12 cellular contexts compared by ENCODE assay signal in the genomic region with DNA sequence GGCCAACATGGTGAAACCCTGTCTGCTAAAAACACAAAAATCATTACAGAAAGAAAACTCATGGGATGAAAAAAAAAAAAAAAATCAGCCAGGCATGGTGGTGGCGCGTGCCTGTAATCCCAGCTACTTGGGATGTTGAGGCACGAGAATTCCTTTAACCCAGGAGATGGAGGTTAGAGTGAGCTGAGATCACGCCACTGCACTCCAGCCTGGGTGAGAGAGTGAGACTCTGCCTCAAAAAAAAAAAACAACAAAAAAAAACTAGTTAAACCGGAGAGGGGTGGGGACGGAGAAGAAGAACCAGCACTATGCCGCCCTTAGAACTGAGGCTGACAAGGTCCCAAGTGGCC. TPM values are rescaled to one million over a fixed set of nuclear protein-coding genes. Genes with fewer than 3 reads are reported as not detected.
A peak's percentile ranks its signal among the peaks of the same experiment; 100 is the strongest.
DNase-seq lines count a peak whose midpoint lies in the region; ATAC-seq, FAIRE-seq and TF ChIP-seq lines count a peak whose summit lies in the region.
"Had no signal": no experiment of that assay in that cellular context is flagged by ENCODE, and none has a peak within 500 bp of the region (broad histone marks: within the 10 kb centered on the region; RNA-seq: fewer than 3 reads in every experiment).

No MANE protein-coding gene starts in this region.

- no peak for TF ChIP-seq POLR2A in GM12892 (IDR thresholded peaks at IDR 0.05; ENCODE audit: low read depth, low read length)

- FAIRE-seq in GM12892 (lab: Jason Lieb, UNC): no peak
- FAIRE-seq: G401.6 had no signal

- H3K4me2 ChIP-seq in OCI-LY3 (ENCODE audit: low read length) (peak overlapping the region; percentile 94), smooth muscle cell (peak overlapping the region; percentile 26)

- H4K20me1 ChIP-seq in OCI-LY3 (ENCODE audit: insufficient read depth, low read length) (no peaks in the 10 kb centered on the region), smooth muscle cell (ENCODE audit: low read depth) (no peaks in the 10 kb centered on the region)

- H3K9ac ChIP-seq in OCI-LY3 (ENCODE audit: low read length) (peak overlapping the region; percentile 64), smooth muscle cell (ENCODE audit: low read depth) (no peak overlapping the region)

- H3K9me3 ChIP-seq in OCI-LY3 (ENCODE audit: insufficient read depth, low read length): no peaks in the 10 kb centered on the region
- no peaks in the 10 kb centered on the region for H3K9me3 ChIP-seq in smooth muscle cell (replicated peaks; ENCODE audit: low read depth)

- H3K4me3 ChIP-seq in OCI-LY3 (ENCODE audit: low read length): peak overlapping the region; percentile 80
- no peak overlapping the region for H3K4me3 ChIP-seq in smooth muscle cell

- peaks cover 18% of the 10 kb centered on the region for H3K27me3 Mint-ChIP-seq in activated CD4-positive, alpha-beta T cell treated with anti-CD3 and anti-CD28 coated beads, Interleukin-2, amount 10 ng/mL, durations not matched to agents 24 days and 14 days

- peaks cover 10% of the 10 kb centered on the region for H3K4me1 Mint-ChIP-seq in activated CD4-positive, alpha-beta T cell treated with anti-CD3 and anti-CD28 coated beads, Interleukin-2, amount 10 ng/mL, durations not matched to agents 24 days and 14 days

- H3K4me3 Mint-ChIP-seq in activated CD4-positive, alpha-beta T cell treated with anti-CD3 and anti-CD28 coated beads, Interleukin-2, amount 10 ng/mL, durations not matched to agents 24 days and 14 days: peak overlapping the region; percentile 72

- H3K36me3 ChIP-seq in OCI-LY3 (replicated peaks; ENCODE audit: low read depth, low read length) (no peaks in the 10 kb centered on the region), smooth muscle cell (ENCODE audit: low read depth) (no peaks in the 10 kb centered on the region)

- H3K27me3 ChIP-seq in OCI-LY3 (ENCODE audit: low read depth, low read length) (peaks cover 15% of the 10 kb centered on the region; the same call in 1 of the 2 replicates), smooth muscle cell (ENCODE audit: low read depth) (no peaks in the 10 kb centered on the region)

- no peak for TF ChIP-seq CTCF in OCI-LY3 (IDR thresholded peaks at IDR 0.05; ENCODE audit: low read depth, low read length)
- no peak for TF ChIP-seq CTCF in smooth muscle cell (IDR thresholded peaks at IDR 0.05; ENCODE audit: borderline replicate concordance, insufficient read depth, poor library complexity, severe bottlenecking)

- WGBS in smooth muscle cell (ENCODE audit: low lambda C conversion rate): 75% methylated on average over 7 of the region's 7 CpGs

- H3K27ac Mint-ChIP-seq in activated CD4-positive, alpha-beta T cell treated with anti-CD3 and anti-CD28 coated beads, Interleukin-2, amount 10 ng/mL, durations not matched to agents 24 days and 14 days: peak overlapping the region; percentile 80

- no peaks in the 10 kb centered on the region for H3K36me3 Mint-ChIP-seq in activated CD4-positive, alpha-beta T cell treated with anti-CD3 and anti-CD28 coated beads, Interleukin-2, amount 10 ng/mL, durations not matched to agents 24 days and 14 days (ENCODE audit: low read depth)

- no peak for DNase-seq in activated CD4-positive, alpha-beta T cell treated with anti-CD3 and anti-CD28 coated beads, Interleukin-2, amount 10 ng/mL, durations not matched to agents 24 days and 14 days
- DNase-seq in activated CD4-positive, alpha-beta T cell treated with anti-CD3 and anti-CD28 coated beads for 48 hours: no peak
- DNase-seq in smooth muscle cell (lab: John Stamatoyannopoulos, UW; ENCODE audit: unreplicated experiment) (no peak), HCEC 1CT (no peak), GM12892 (ENCODE audit: insufficient read length) (no peak)
- DNase-seq: cortex of kidney had no signal

- peak; percentile 42 for ATAC-seq in esophagus mucosa
- ATAC-seq in GM18511 (IDR thresholded peaks at IDR 0.05; ENCODE audit: unreplicated experiment): no peak

- peak overlapping the region; percentile 14; the same call in 1 of the 2 replicates for H3K27ac ChIP-seq in OCI-LY3 (ENCODE audit: low read length)
- H3K27ac ChIP-seq in smooth muscle cell (ENCODE audit: low read depth): no peak overlapping the region

- no peaks in the 10 kb centered on the region for H3K9me3 Mint-ChIP-seq in activated CD4-positive, alpha-beta T cell treated with anti-CD3 and anti-CD28 coated beads, Interleukin-2, amount 10 ng/mL, durations not matched to agents 24 days and 14 days

- H3K79me2 ChIP-seq in OCI-LY3 (ENCODE audit: low read length) (no peaks in the 10 kb centered on the region), smooth muscle cell (ENCODE audit: low read depth) (no peaks in the 10 kb centered on the region)

- H3K4me1 ChIP-seq in OCI-LY3 (ENCODE audit: low read length) (peaks cover 26% of the 10 kb centered on the region), smooth muscle cell (ENCODE audit: low read depth) (peaks cover 16% of the 10 kb centered on the region)

- intact Hi-C loops in activated CD4-positive, alpha-beta T cell treated with anti-CD3 and anti-CD28 coated beads, Interleukin-2, amount 10 ng/mL, durations not matched to agents 24 days and 14 days (cut with micrococcal nuclease): loop anchor here (1.0 kb wide), 1 partner anchor 9 kb away; a partner anchor contains a TSS

- peaks cover 11% of the 10 kb centered on the region for H3F3A ChIP-seq in smooth muscle cell (ENCODE audit: low read depth)

- peak overlapping the region; percentile 86 for H2AFZ ChIP-seq in OCI-LY3 (ENCODE audit: low read depth, low read length)
- peak overlapping the region; percentile 5 for H2AFZ ChIP-seq in smooth muscle cell (ENCODE audit: low read depth)

RNA-seq across cellular contexts. Expression of a gene that starts 7.4 kb away (rescaled TPM):
- 1.7 and 1.8 TPM in 2 replicates for total RNA-seq in activated CD4-positive, alpha-beta T cell treated with anti-CD3 and anti-CD28 coated beads, Interleukin-2, amount 10 ng/mL, durations not matched to agents 24 days and 14 days
- total RNA-seq in esophagus mucosa: not detected
- total RNA-seq in smooth muscle cell: 0.90 and 1.3 TPM in 2 replicates
- 0.24 and 2.9 TPM in 2 replicates for polyA plus RNA-seq in smooth muscle cell
- not detected for polyA plus RNA-seq in GM12892 (2012; ENCODE audit: missing spikeins)
- total RNA-seq: A673 had no signal

RNA-seq across cellular contexts. Expression of a gene that starts 9.1 kb away (rescaled TPM):
- 35.1 and 37.3 TPM in 2 replicates for total RNA-seq in activated CD4-positive, alpha-beta T cell treated with anti-CD3 and anti-CD28 coated beads, Interleukin-2, amount 10 ng/mL, durations not matched to agents 24 days and 14 days
- 19.0 TPM for total RNA-seq in esophagus mucosa
- total RNA-seq in smooth muscle cell: 12.3 and 28.4 TPM in 2 replicates
- 36.5 and 44.0 TPM in 2 replicates for polyA plus RNA-seq in smooth muscle cell
- polyA plus RNA-seq in GM12892 (2012; ENCODE audit: missing spikeins): 12.7 TPM

RNA-seq across cellular contexts. Expression of a gene that starts 21.3 kb away (rescaled TPM):
- total RNA-seq in activated CD4-positive, alpha-beta T cell treated with anti-CD3 and anti-CD28 coated beads, Interleukin-2, amount 10 ng/mL, durations not matched to agents 24 days and 14 days: not detected in 2 replicates
- not detected for total RNA-seq in esophagus mucosa
- not detected in 2 replicates for total RNA-seq in smooth muscle cell
- 0.82 TPM in 1 of 2 replicates, not detected in the other for polyA plus RNA-seq in smooth muscle cell
- polyA plus RNA-seq in GM12892 (2012; ENCODE audit: missing spikeins): not detected
- total RNA-seq: A673, M059J had no signal

RNA-seq across cellular contexts. Expression of a gene that starts 31.3 kb away (rescaled TPM):
- total RNA-seq in activated CD4-positive, alpha-beta T cell treated with anti-CD3 and anti-CD28 coated beads, Interleukin-2, amount 10 ng/mL, durations not matched to agents 24 days and 14 days: 136 and 138 TPM in 2 replicates
- 28.9 TPM for total RNA-seq in esophagus mucosa
- 144 and 157 TPM in 2 replicates for total RNA-seq in smooth muscle cell
- 213 and 339 TPM in 2 replicates for polyA plus RNA-seq in smooth muscle cell
- polyA plus RNA-seq in GM12892 (2012; ENCODE audit: missing spikeins): 51.1 TPM

RNA-seq across cellular contexts. Expression of a gene that starts 40.8 kb away (rescaled TPM):
- 32.5 and 33.3 TPM in 2 replicates for total RNA-seq in activated CD4-positive, alpha-beta T cell treated with anti-CD3 and anti-CD28 coated beads, Interleukin-2, amount 10 ng/mL, durations not matched to agents 24 days and 14 days
- total RNA-seq in esophagus mucosa (12.3 TPM), smooth muscle cell (13.7 and 15.3 TPM in 2 replicates)
- 30.3 and 39.0 TPM in 2 replicates for polyA plus RNA-seq in smooth muscle cell
- polyA plus RNA-seq in GM12892 (2012; ENCODE audit: missing spikeins): 7.4 TPM
